13 cellular contexts compared by ENCODE assay signal in the genomic region with DNA sequence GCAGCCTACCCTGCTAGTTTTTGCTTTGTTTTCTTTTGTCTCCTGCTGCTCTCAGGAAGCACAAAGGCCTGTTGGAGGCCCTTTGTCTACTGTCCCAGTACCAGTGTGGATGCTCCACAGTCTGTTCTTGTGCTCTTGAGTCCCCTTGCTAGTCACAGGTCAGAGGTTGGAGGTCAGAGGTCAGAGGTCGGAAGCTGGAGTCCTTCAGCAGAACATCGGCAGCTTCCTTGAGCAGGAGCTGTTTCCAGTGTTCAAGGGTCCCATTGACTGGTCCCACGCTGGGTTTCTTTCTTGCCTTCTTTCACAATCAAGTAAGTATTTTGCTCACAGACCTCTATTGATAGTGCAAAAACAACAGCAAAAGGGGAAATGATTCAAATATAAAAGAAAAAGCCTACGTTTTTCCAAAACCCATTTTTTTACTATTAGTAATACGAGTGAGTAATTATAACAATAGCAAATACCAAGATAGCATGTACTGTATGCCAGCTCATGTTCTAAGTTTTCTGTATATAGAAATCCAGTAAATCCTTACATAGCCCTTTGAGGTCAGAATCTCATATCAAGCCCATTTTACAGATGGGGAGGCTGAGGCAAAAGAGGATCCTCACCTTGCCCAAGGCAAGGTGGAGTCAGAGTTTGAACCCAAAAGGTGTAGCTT. TPM values are rescaled to one million over a fixed set of nuclear protein-coding genes. Genes with fewer than 3 reads are reported as not detected.
DNase-seq lines count a peak whose midpoint lies in the region; FAIRE-seq and TF ChIP-seq lines count a peak whose summit lies in the region.
"Had no signal": no experiment of that assay in that cellular context is flagged by ENCODE, and none has a peak within 500 bp of the region (broad histone marks: within the 10 kb centered on the region; RNA-seq: fewer than 3 reads in every experiment).

No MANE protein-coding gene starts in this region.

- peak overlapping the region; percentile 66 for H3K9ac ChIP-seq in astrocyte (ENCODE audit: low read length)

- H3K27me3 Mint-ChIP-seq in astrocyte (ENCODE audit: low read depth, unreplicated experiment), result no peaks in the 10 kb centered on the region
- H3K27me3 Mint-ChIP-seq: stimulated activated memory B cell treated with anti-CD40 and anti-IgM and Interleukin-4, amounts not matched to agents 10 μg/mL and 1 μg/mL and 100 μg/mL, for 72 hours had no signal

- no peak for FAIRE-seq in astrocyte (lab: Jason Lieb, UNC)
- FAIRE-seq: frontal cortex had no signal

- H3K4me2 ChIP-seq in astrocyte (ENCODE audit: low read length), result peak overlapping the region; percentile 77

- peaks cover 26% of the 10 kb centered on the region for H3K4me1 ChIP-seq in astrocyte (ENCODE audit: insufficient read depth, low read length)

- H3K27ac ChIP-seq in astrocyte (ENCODE audit: low read depth, low read length), result peak overlapping the region; percentile 91

- H3K27me3 ChIP-seq in astrocyte (ENCODE audit: insufficient read depth, low read length), result no peaks in the 10 kb centered on the region

- H3K36me3 Mint-ChIP-seq in astrocyte (ENCODE audit: low read depth, unreplicated experiment), result no peaks in the 10 kb centered on the region
- H3K36me3 Mint-ChIP-seq: activated naive CD8-positive, alpha-beta T cell treated with anti-CD3 and anti-CD28 coated beads, Interleukin-2, amount 10 ng/mL, durations not matched to agents 7 days and 5 days; IgD-negative memory B cell; stimulated activated memory B cell treated with anti-CD40 and anti-IgM and Interleukin-4, amounts not matched to agents 10 μg/mL and 1 μg/mL and 100 μg/mL, for 72 hours had no signal

- peaks cover 9% of the 10 kb centered on the region for H3K9me3 Mint-ChIP-seq in astrocyte (ENCODE audit: unreplicated experiment)

- H3K4me3 ChIP-seq in astrocyte (ENCODE audit: insufficient read depth, low read depth, low read length) (no peak overlapping the region), foreskin fibroblast (ENCODE audit: low read depth in 1 of 2, low read length in 2 of 2) (no peak overlapping the region)

- H3K4me1 Mint-ChIP-seq in astrocyte (ENCODE audit: low read depth, unreplicated experiment), result peaks cover 9% of the 10 kb centered on the region
- H3K4me1 Mint-ChIP-seq: activated naive CD8-positive, alpha-beta T cell treated with anti-CD3 and anti-CD28 coated beads, Interleukin-2, amount 10 ng/mL, durations not matched to agents 7 days and 5 days; IgD-negative memory B cell; stimulated activated memory B cell treated with anti-CD40 and anti-IgM and Interleukin-4, amounts not matched to agents 10 μg/mL and 1 μg/mL and 100 μg/mL, for 72 hours had no signal

- no peaks in the 10 kb centered on the region for H3K36me3 ChIP-seq in astrocyte (ENCODE audit: insufficient read depth, low read length)

- no peak for TF ChIP-seq CTCF in astrocyte (IDR thresholded peaks at IDR 0.05; ENCODE audit: insufficient read depth, low read depth, low read length)
- no peak for TF ChIP-seq CTCF in foreskin fibroblast (IDR thresholded peaks at IDR 0.05; ENCODE audit: low read depth, low read length)

- no peaks in the 10 kb centered on the region for H3K79me2 ChIP-seq in astrocyte (ENCODE audit: insufficient read depth, low read length)

- no peaks in the 10 kb centered on the region for H3K9me3 ChIP-seq in astrocyte (ENCODE audit: insufficient read depth, low read depth, low read length)

- DNase-seq in HS-5 (ENCODE audit: low read depth), result peak; percentile 73
- peak; percentile 83 for DNase-seq in astrocyte (ENCODE audit: low read depth)
- peak; percentile 58 to 78 for DNase-seq in foreskin fibroblast
- DNase-seq in smooth muscle cell of the brain vasculature (ENCODE audit: low read depth, low spot score), result peak; percentile 68
- no peak for DNase-seq in NCI-H1436 treated with DMSO at 0.1 percent for 48 hours (lab: John Stamatoyannopoulos, UW)
- no peak for DNase-seq in SKM-1 treated with dmso at 0.1 percent for 144 hours (lab: John Stamatoyannopoulos, UW; ENCODE audit: unreplicated experiment)
- no peak for DNase-seq in NCI-H446 (lab: John Stamatoyannopoulos, UW)
- DNase-seq: activated naive CD8-positive, alpha-beta T cell treated with anti-CD3 and anti-CD28 coated beads, Interleukin-2, amount 10 ng/mL, durations not matched to agents 7 days and 5 days; DMS153; NCI-H524 treated with DMSO at 0.1 percent for 48 hours had no signal

- H2AFZ ChIP-seq in astrocyte (ENCODE audit: low read depth, low read length), result no peak overlapping the region

- no peak overlapping the region for H3K4me3 Mint-ChIP-seq in astrocyte (ENCODE audit: unreplicated experiment)
- H3K4me3 Mint-ChIP-seq: activated naive CD8-positive, alpha-beta T cell treated with anti-CD3 and anti-CD28 coated beads, Interleukin-2, amount 10 ng/mL, durations not matched to agents 7 days and 5 days; IgD-negative memory B cell; stimulated activated memory B cell treated with anti-CD40 and anti-IgM and Interleukin-4, amounts not matched to agents 10 μg/mL and 1 μg/mL and 100 μg/mL, for 72 hours had no signal

- H4K20me1 ChIP-seq in astrocyte (ENCODE audit: insufficient read depth, low read length), result no peaks in the 10 kb centered on the region

- H3K27ac Mint-ChIP-seq in astrocyte (ENCODE audit: unreplicated experiment), result no peak overlapping the region
- H3K27ac Mint-ChIP-seq: activated naive CD8-positive, alpha-beta T cell treated with anti-CD3 and anti-CD28 coated beads, Interleukin-2, amount 10 ng/mL, durations not matched to agents 7 days and 5 days; IgD-negative memory B cell; stimulated activated memory B cell treated with anti-CD40 and anti-IgM and Interleukin-4, amounts not matched to agents 10 μg/mL and 1 μg/mL and 100 μg/mL, for 72 hours had no signal

RNA-seq across cellular contexts. Expression of gene IL34, which starts 10.9 kb away (rescaled TPM):
- total RNA-seq in astrocyte, result 0.34 and 0.38 TPM in 2 replicates

RNA-seq across cellular contexts. Expression of gene MTSS2, which starts 50.4 kb away (rescaled TPM):
- total RNA-seq in astrocyte, result 31.3 and 38.3 TPM in 2 replicates

Comparison
In these comparisons a context has a peak if more than half of its experiments do, and no peak if none do; other contexts are left out.
1. DNase-seq: peak in HS-5 (single experiment), astrocyte (single experiment), foreskin fibroblast (2 of 2) and smooth muscle cell of the brain vasculature (single experiment); none in NCI-H1436 treated with DMSO at 0.1 percent for 48 hours (single experiment), SKM-1 treated with dmso at 0.1 percent for 144 hours (single experiment) and NCI-H446 (0 of 2).